In the genomic region with DNA sequence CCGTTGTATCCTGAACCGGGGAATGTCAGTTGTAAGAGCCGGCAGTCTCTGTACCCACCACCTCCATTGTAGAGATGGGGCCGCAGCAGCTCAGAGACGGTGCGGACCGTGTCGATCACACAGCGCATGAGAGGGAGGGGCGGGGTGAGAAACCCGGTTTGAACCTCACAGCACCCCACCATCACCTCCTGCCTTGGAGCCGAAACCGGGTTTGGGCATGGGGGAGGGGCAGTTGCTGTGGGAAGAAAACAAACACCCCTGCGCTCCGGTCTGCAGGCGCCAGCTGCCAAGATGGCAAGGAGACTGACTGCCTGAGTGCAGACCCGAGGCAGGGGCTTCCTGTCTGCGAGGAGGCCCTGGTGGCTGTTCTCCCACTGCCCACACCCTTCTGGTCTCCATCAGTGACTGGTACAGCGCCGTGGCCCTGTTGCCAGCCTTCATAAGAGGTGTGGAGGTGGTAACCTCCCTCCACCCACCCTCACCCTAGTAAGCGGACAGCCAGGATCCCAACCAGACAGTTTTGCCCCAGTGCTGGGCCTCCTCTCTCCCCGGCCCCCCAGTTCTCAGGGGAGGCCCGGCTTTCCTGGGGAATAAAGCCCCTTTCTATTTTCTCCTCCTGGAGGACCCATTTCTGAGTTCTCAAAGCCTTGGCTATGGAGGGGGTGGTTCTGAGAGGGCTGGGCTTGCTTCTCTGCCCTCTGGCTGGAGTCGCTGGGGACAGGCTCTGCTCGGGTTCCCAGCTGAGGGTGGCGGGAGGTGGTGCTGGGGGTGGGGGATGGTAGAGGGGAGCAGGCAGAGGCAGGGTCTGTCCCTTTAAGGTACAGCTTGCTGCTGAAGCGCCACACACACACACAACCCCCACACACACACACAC, we compare ENCODE assay signal across 9 cellular contexts.
DNase-seq lines count a peak whose midpoint lies in the region; ATAC-seq and TF ChIP-seq lines count a peak whose summit lies in the region.
"Had no signal": no experiment of that assay in that cellular context is flagged by ENCODE, and none has a peak within 500 bp of the region (broad histone marks: within the 10 kb centered on the region; RNA-seq: fewer than 3 reads in every experiment).

No MANE protein-coding gene starts in this region.

- H3K27ac ChIP-seq in testis: peak overlapping the region; percentile 18 to 48

- H3K4me3 Mint-ChIP-seq in activated T-helper 17 cell treated with anti-CD3 and anti-CD28 coated beads, Interleukin-2, amount 50 U/mL, for 72 hours: peak overlapping the region; percentile 67

- H3K36me3 ChIP-seq in testis (ENCODE audit: low read depth, missing control alignments): no peaks in the 10 kb centered on the region

- no peak for TF ChIP-seq POLR2A in testis (IDR thresholded peaks at IDR 0.05)

- peak overlapping the region in 1 of 2 donors; percentile 47 for H3K4me3 ChIP-seq in testis

- peaks cover 9% of the 10 kb centered on the region for H3K27me3 Mint-ChIP-seq in activated T-helper 17 cell treated with anti-CD3 and anti-CD28 coated beads, Interleukin-2, amount 50 U/mL, for 72 hours

- peak; percentile 63 for ATAC-seq in activated T-helper 17 cell treated with anti-CD3 and anti-CD28 coated beads, Interleukin-2, amount 50 U/mL, for 72 hours (replicated peaks)
- ATAC-seq in left colon (peak; percentile 6), HG02759 (IDR thresholded peaks at IDR 0.05; ENCODE audit: unreplicated experiment) (no peak)

- H3K27ac Mint-ChIP-seq in activated T-helper 17 cell treated with anti-CD3 and anti-CD28 coated beads, Interleukin-2, amount 50 U/mL, for 72 hours: no peak overlapping the region

- peak; percentile 67 for DNase-seq in NCI-H82 (lab: John Stamatoyannopoulos, UW)
- DNase-seq in NCI-H82 treated with DMSO at 0.1 percent for 48 hours (lab: John Stamatoyannopoulos, UW; ENCODE audit: unreplicated experiment): no peak
- peak in 1 of 2 donors; percentile 42 for DNase-seq in left colon
- DNase-seq in testis: peak; percentile 42
- no peak for DNase-seq in islet precursor cell
- DNase-seq in AG20443 (ENCODE audit: low spot score): no peak
- DNase-seq: GOT3 had no signal

- H3K4me1 Mint-ChIP-seq in activated T-helper 17 cell treated with anti-CD3 and anti-CD28 coated beads, Interleukin-2, amount 50 U/mL, for 72 hours: peaks cover 33% of the 10 kb centered on the region

- no peak for TF ChIP-seq CTCF in testis (IDR thresholded peaks at IDR 0.05)

- 25 to 26% methylated on average over 15 to 27 of the region's 27 CpGs for WGBS in testis, 2 donors

- H3K4me1 ChIP-seq in testis: peaks cover 33% of the 10 kb centered on the region

- no peaks in the 10 kb centered on the region for H3K9me3 Mint-ChIP-seq in activated T-helper 17 cell treated with anti-CD3 and anti-CD28 coated beads, Interleukin-2, amount 50 U/mL, for 72 hours

- no peaks in the 10 kb centered on the region for H3K27me3 ChIP-seq in testis

- intact Hi-C loops in left colon (cut with DNase I, micrococcal nuclease) (no loop called here), testis (cut with DNase I; ENCODE audit: low total_unique reads) (no loop called here)

- no peaks in the 10 kb centered on the region for H3K9me3 ChIP-seq in testis

- no peaks in the 10 kb centered on the region for H3K36me3 Mint-ChIP-seq in activated T-helper 17 cell treated with anti-CD3 and anti-CD28 coated beads, Interleukin-2, amount 50 U/mL, for 72 hours (ENCODE audit: low read depth)

Comparison
In these comparisons a context has a peak if more than half of its experiments do, and no peak if none do; other contexts are left out.
1. DNase-seq: peak in NCI-H82 (single experiment) and testis (single experiment); none in NCI-H82 treated with DMSO at 0.1 percent for 48 hours (single experiment), islet precursor cell (single experiment) and AG20443 (single experiment).